Comparison of ENCODE assay signal across 8 cellular contexts in the genomic region with DNA sequence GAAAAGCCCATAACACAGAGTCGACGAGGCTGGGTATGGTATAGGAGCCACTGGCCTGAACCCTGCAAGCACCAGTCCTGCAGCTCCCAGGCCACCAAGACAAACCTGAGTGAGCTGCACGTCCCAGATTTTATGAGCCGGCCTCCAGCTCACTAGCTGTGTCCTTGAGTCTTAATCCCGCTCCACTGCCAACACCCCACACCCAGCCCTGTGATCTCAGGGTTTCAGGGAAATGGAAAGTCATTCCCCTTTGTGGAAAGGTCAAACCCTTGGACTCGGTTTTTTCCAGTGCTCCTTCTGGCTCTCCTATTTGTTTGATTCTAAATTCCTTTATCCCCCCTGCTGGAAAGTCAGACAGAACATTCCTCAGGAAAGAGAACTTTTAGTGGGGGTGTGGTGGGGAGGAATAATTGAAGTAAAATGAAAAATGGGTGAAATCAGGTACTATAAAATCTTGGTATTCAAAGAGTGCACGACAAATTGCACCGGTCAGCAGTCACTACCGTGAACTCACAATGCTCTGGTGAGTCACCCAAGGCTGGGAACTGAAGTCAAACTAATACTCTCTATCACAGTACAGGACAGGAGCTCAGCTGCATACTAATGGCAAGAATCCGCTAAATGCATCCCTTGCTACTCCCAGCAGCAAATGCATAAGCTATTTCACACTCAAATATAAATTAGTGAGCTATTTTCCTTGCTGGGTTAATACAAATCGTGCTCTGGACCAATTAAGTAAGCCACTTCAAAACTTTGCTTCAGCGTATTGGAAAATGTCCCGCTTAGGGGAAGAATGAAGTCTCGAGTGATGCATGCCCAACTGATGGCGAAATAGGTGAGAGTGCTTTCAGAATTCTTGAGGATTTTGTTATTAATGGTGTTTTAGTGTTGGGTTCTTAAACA. TPM values are rescaled to one million over a fixed set of nuclear protein-coding genes. Genes with fewer than 3 reads are reported as not detected.
DNase-seq lines count a peak whose midpoint lies in the region; ATAC-seq, FAIRE-seq and TF ChIP-seq lines count a peak whose summit lies in the region.

No MANE protein-coding gene starts in this region.

- POLR2A ChIA-PET in H1 (lab: Charles Lee; ENCODE audit: partially characterized antibody) = interaction anchor here (3.0 kb wide), 1 partner anchor 10 kb away, joined by 11 read pairs; a partner anchor contains a TSS
- POLR2A ChIA-PET in naive thymus-derived CD4-positive, alpha-beta T cell (lab: Charles Lee) = interaction anchor here (0.5 to 1.1 kb wide), 2 partner anchors 25 to 1322 kb away, joined by 3 read pairs; no protein-coding TSS in a partner anchor
- POLR2A ChIA-PET in activated CD8-positive, alpha-beta T cell treated with anti-CD3 and anti-CD28 coated beads for 36 hours (lab: Charles Lee) = interaction anchor here (1.8 kb wide), 1 partner anchor 10 kb away, joined by 6 read pairs; no protein-coding TSS in a partner anchor

- FAIRE-seq in H1 (lab: Jason Lieb, UNC) = no peak

- H3K27ac ChIP-seq in H1 (ENCODE audit: low read depth, low read length) = no peak overlapping the region
- H3K27ac ChIP-seq in naive thymus-derived CD4-positive, alpha-beta T cell (ENCODE audit: low read depth, low read length) = no peak overlapping the region

- no peak overlapping the region for H2AFZ ChIP-seq in H1 (ENCODE audit: low read length)

- H3K23ac ChIP-seq in H1 (ENCODE audit: insufficient read length) = no peak overlapping the region

- no peak overlapping the region for H2BK5ac ChIP-seq in H1 (ENCODE audit: low read depth, low read length)

- H3K23me2 ChIP-seq in H1 (ENCODE audit: low read depth, low read length) = no peaks in the 10 kb centered on the region

- TF ChIP-seq EP300 in H1 (IDR thresholded peaks at IDR 0.05; ENCODE audit: borderline replicate concordance in 1 of 2, low read depth in 2 of 2, low read length in 2 of 2) = no peak

- H3K4me2 ChIP-seq in H1 (ENCODE audit: insufficient read depth in 1 of 2, low read depth in 2 of 2, low read length in 2 of 2) = no peak overlapping the region

- H3K36me3 Mint-ChIP-seq in naive thymus-derived CD4-positive, alpha-beta T cell = peaks cover 0 to 10% (median 5%) of the 10 kb centered on the region in 5 donors
- peaks cover 3% of the 10 kb centered on the region for H3K36me3 Mint-ChIP-seq in activated CD8-positive, alpha-beta T cell treated with anti-CD3 and anti-CD28 coated beads for 36 hours (ENCODE audit: low read depth)

- no peak for TF ChIP-seq CTCF in H1 (IDR thresholded peaks at IDR 0.05; ENCODE audit: control extremely low read depth in 1 of 3, insufficient read depth in 1 of 3, low read depth in 1 of 3, low read length in 3 of 3)
- TF ChIP-seq CTCF in activated CD8-positive, alpha-beta T cell treated with anti-CD3 and anti-CD28 coated beads for 36 hours (IDR thresholded peaks at IDR 0.05) = no peak

- H3K4me3 ChIP-seq in H1 (ENCODE audit: extremely low read depth in 1 of 4, insufficient read depth in 2 of 4, low read depth in 3 of 4, low read length in 4 of 4) = no peak overlapping the region
- H3K4me3 ChIP-seq in naive thymus-derived CD4-positive, alpha-beta T cell (ENCODE audit: low read length) = no peak overlapping the region

- 86% methylated on average over 15 of the region's 15 CpGs; no CpG with 5 or more reads in 1 of the 2 experiments for WGBS in H1 (ENCODE audit: extremely low coverage in 1 of 2, insufficient coverage in 1 of 2, insufficient read length in 1 of 2, insufficient replicate concordance in 2 of 2, low coverage in 1 of 2, low lambda C conversion rate in 2 of 2, missing lambda C conversion rate in 1 of 2), 2 experiments

- H3K4ac ChIP-seq in H1 (replicated peaks; ENCODE audit: insufficient read length, low read depth, low read length) = no peak overlapping the region

- H2BK12ac ChIP-seq in H1 (ENCODE audit: low read depth, low read length) = peak overlapping the region; percentile 50; the same call in 1 of the 2 replicates

- CTCF ChIA-PET in H1 (lab: Charles Lee; ENCODE audit: partially characterized antibody) = interaction anchor here (1.2 to 2.1 kb wide), 2 partner anchors 67 to 96 kb away, joined by 3 to 8 read pairs; no protein-coding TSS in a partner anchor
- CTCF ChIA-PET in naive thymus-derived CD4-positive, alpha-beta T cell (lab: Charles Lee) = no interaction called here
- CTCF ChIA-PET in activated CD8-positive, alpha-beta T cell treated with anti-CD3 and anti-CD28 coated beads for 36 hours (lab: Charles Lee) = interaction anchor here (1.0 kb wide), 1 partner anchor 31 kb away, joined by 3 read pairs; no protein-coding TSS in a partner anchor

- H3K27me3 ChIP-seq in H1 (replicated peaks in 1 of 4; ENCODE audit: control insufficient read depth in 3 of 4, extremely low read depth in 1 of 4, insufficient read depth in 3 of 4, low read length in 3 of 4) = no peaks in the 10 kb centered on the region; a peak in 1 of 7 replicates
- no peaks in the 10 kb centered on the region for H3K27me3 ChIP-seq in naive thymus-derived CD4-positive, alpha-beta T cell (ENCODE audit: control insufficient read depth in 2 of 2, insufficient read depth in 2 of 2, low read length in 2 of 2)

- H2BK120ac ChIP-seq in H1 (replicated peaks; ENCODE audit: low read depth, low read length) = no peak overlapping the region

- peaks cover 0 to under 1% (median 0%) of the 10 kb centered on the region in 5 donors for H3K27me3 Mint-ChIP-seq in naive thymus-derived CD4-positive, alpha-beta T cell
- H3K27me3 Mint-ChIP-seq in activated CD8-positive, alpha-beta T cell treated with anti-CD3 and anti-CD28 coated beads for 36 hours = no peaks in the 10 kb centered on the region

- no peak overlapping the region for H4K5ac ChIP-seq in H1 (ENCODE audit: insufficient read length, low read depth, low read length)

- H3K14ac ChIP-seq in H1 (ENCODE audit: insufficient read length) = no peak overlapping the region

- peaks cover 15 to 68% (median 59%) of the 10 kb centered on the region in 7 donors for H3K4me1 Mint-ChIP-seq in naive thymus-derived CD4-positive, alpha-beta T cell
- H3K4me1 Mint-ChIP-seq in activated CD8-positive, alpha-beta T cell treated with anti-CD3 and anti-CD28 coated beads for 36 hours (ENCODE audit: low read depth) = peaks cover 35% of the 10 kb centered on the region

- no peaks in the 10 kb centered on the region for H3K36me3 ChIP-seq in H1 (ENCODE audit: control insufficient read depth in 2 of 4, insufficient read depth in 4 of 4, low read length in 3 of 4)
- H3K36me3 ChIP-seq in naive thymus-derived CD4-positive, alpha-beta T cell (ENCODE audit: control insufficient read depth in 2 of 3, insufficient read depth in 3 of 3, low read length in 3 of 3) = peaks cover 0 to 6% (median 0%) of the 10 kb centered on the region in 3 experiments

- no peak for TF ChIP-seq RAD21 in H1 (IDR thresholded peaks at IDR 0.05 in 1 of 2, conservative IDR thresholded peaks at IDR 0.05 in 1 of 2; ENCODE audit: low read depth in 2 of 2, low read length in 2 of 2)

- H2BK20ac ChIP-seq in H1 (ENCODE audit: low read length) = 0 out of 2 replicates have a peak overlapping the region, but pooled peaks have one; percentile 48

- H3K18ac ChIP-seq in H1 (ENCODE audit: extremely low read depth, low read length) = no peak overlapping the region

- H3K27ac Mint-ChIP-seq in naive thymus-derived CD4-positive, alpha-beta T cell = peak overlapping the region in 5 of 9 donors; percentile 41 to 78 (median 55)
- no peak overlapping the region for H3K27ac Mint-ChIP-seq in activated CD8-positive, alpha-beta T cell treated with anti-CD3 and anti-CD28 coated beads for 36 hours

- H3K79me1 ChIP-seq in H1 (ENCODE audit: low read depth, low read length) = no peaks in the 10 kb centered on the region

- no peak overlapping the region for H4K8ac ChIP-seq in H1 (ENCODE audit: extremely low read depth, insufficient read depth, low read length)

- no peaks in the 10 kb centered on the region for H3K79me2 ChIP-seq in H1 (ENCODE audit: control insufficient read depth in 1 of 2, insufficient read depth in 2 of 2, low read length in 2 of 2)

- DNase-seq in AG08395 (ENCODE audit: low spot score) = peak; percentile 60
- DNase-seq in NCI-H2227 treated with DMSO at 0.1 percent for 48 hours (lab: John Stamatoyannopoulos, UW) = peak; percentile 15
- no peak for DNase-seq in H1 (ENCODE audit: low read depth in 1 of 2, low spot score in 2 of 2)
- no peak for DNase-seq in naive thymus-derived CD4-positive, alpha-beta T cell
- DNase-seq in AML-193 (lab: John Stamatoyannopoulos, UW) = no peak
- DNase-seq in activated CD8-positive, alpha-beta T cell treated with anti-CD3 and anti-CD28 coated beads for 36 hours = no peak
- no peak for DNase-seq in NCI-H146 (lab: John Stamatoyannopoulos, UW)
- no peak for DNase-seq in cerebellum (ENCODE audit: low spot score)

- H2AK5ac ChIP-seq in H1 (ENCODE audit: low read depth, low read length) = no peak overlapping the region

- intact Hi-C loops in naive thymus-derived CD4-positive, alpha-beta T cell (cut with micrococcal nuclease) = no loop called here
- intact Hi-C loops in activated CD8-positive, alpha-beta T cell treated with anti-CD3 and anti-CD28 coated beads for 36 hours (cut with micrococcal nuclease) = no loop called here

- no peak for TF ChIP-seq POLR2A in H1 (IDR thresholded peaks at IDR 0.05; ENCODE audit: control extremely low read depth in 1 of 2, low read depth in 2 of 2, low read length in 2 of 2)

- H3K9me3 Mint-ChIP-seq in naive thymus-derived CD4-positive, alpha-beta T cell = peaks cover 0 to 1% (median 0%) of the 10 kb centered on the region in 11 donors
- H3K9me3 Mint-ChIP-seq in activated CD8-positive, alpha-beta T cell treated with anti-CD3 and anti-CD28 coated beads for 36 hours = no peaks in the 10 kb centered on the region

- no peaks in the 10 kb centered on the region for H3K9me3 ChIP-seq in H1 (ENCODE audit: insufficient read depth in 2 of 2, low read depth in 1 of 2, low read length in 1 of 2)
- no peaks in the 10 kb centered on the region for H3K9me3 ChIP-seq in naive thymus-derived CD4-positive, alpha-beta T cell (ENCODE audit: control insufficient read depth in 2 of 3, low read length in 3 of 3)

- H3K4me1 ChIP-seq in H1 (replicated peaks in 1 of 4; ENCODE audit: control insufficient read depth in 3 of 4, insufficient read depth in 4 of 4, low read length in 3 of 4) = peaks cover 1 to 6% (median 4%) of the 10 kb centered on the region in 4 experiments; a peak in 4 of 7 replicates
- peaks cover 0 to 18% of the 10 kb centered on the region in 2 donors for H3K4me1 ChIP-seq in naive thymus-derived CD4-positive, alpha-beta T cell (ENCODE audit: control insufficient read depth in 2 of 2, insufficient read depth in 2 of 2, low read length in 2 of 2)

- no peak overlapping the region for H3K4me3 Mint-ChIP-seq in naive thymus-derived CD4-positive, alpha-beta T cell
- no peak overlapping the region for H3K4me3 Mint-ChIP-seq in activated CD8-positive, alpha-beta T cell treated with anti-CD3 and anti-CD28 coated beads for 36 hours

- H4K91ac ChIP-seq in H1 (replicated peaks; ENCODE audit: insufficient read length, low read length) = no peak overlapping the region

- no peak overlapping the region for H3K56ac ChIP-seq in H1 (replicated peaks; ENCODE audit: insufficient read length, low read depth, low read length)

- H2BK15ac ChIP-seq in H1 (ENCODE audit: low read length) = no peak overlapping the region

- no peak overlapping the region for H3K9ac ChIP-seq in H1 (replicated peaks in 1 of 4; ENCODE audit: extremely low read depth in 1 of 4, low read depth in 3 of 4, low read length in 3 of 4)

- ATAC-seq in naive thymus-derived CD4-positive, alpha-beta T cell = no peak
- ATAC-seq in activated CD8-positive, alpha-beta T cell treated with anti-CD3 and anti-CD28 coated beads for 36 hours = no peak

- no peaks in the 10 kb centered on the region for H4K20me1 ChIP-seq in H1 (replicated peaks in 1 of 2; ENCODE audit: control insufficient read depth in 1 of 2, insufficient read depth in 2 of 2, low read length in 2 of 2)

RNA-seq across cellular contexts. Expression of a gene that starts 9.0 kb away (rescaled TPM):
- total RNA-seq in H1 (2021; fragmentation: NEBNext Ultra II Directional; extraction: Animal tissue kit (Norgen Biotek cat#: 25700)) = 2.3 and 3.4 TPM in 2 replicates
- 0.59 and 0.97 TPM in 2 replicates for polyA plus RNA-seq in H1 (2011; rRNA removed)
- 0.90 TPM for polyA plus RNA-seq in H1 (2011; cell fraction: cytosol; rRNA removed)
- polyA plus RNA-seq in H1 (2011; cell fraction: nucleus; rRNA removed) = 3.2 TPM
- 1.2 to 1.9 TPM (median 1.6 TPM) in 4 replicates for polyA plus RNA-seq in H1 (2012, experiment 1 of 2)
- 0.87 TPM for polyA plus RNA-seq in H1 (2012, experiment 2 of 2)
- 1.4 TPM for polyA plus RNA-seq in H1 (2013, experiment 1 of 2)
- 1.7 TPM for polyA plus RNA-seq in H1 (2013, experiment 2 of 2)
- 1.0 and 1.1 TPM in 2 replicates for polyA minus RNA-seq in H1 (2011; rRNA and poly(A)+ RNA removed)
- 2.3 TPM for polyA minus RNA-seq in H1 (2011; cell fraction: cytosol; rRNA and poly(A)+ RNA removed)
- 1.8 TPM for polyA minus RNA-seq in H1 (2011; cell fraction: nucleus; rRNA and poly(A)+ RNA removed)
- total RNA-seq in naive thymus-derived CD4-positive, alpha-beta T cell = 10 to 100 TPM; 22.2 to 65.3 (median 56.6) TPM
- 1 to 10 TPM; 2.9 to 9.2 TPM for polyA plus RNA-seq in naive thymus-derived CD4-positive, alpha-beta T cell
- total RNA-seq in activated CD8-positive, alpha-beta T cell treated with anti-CD3 and anti-CD28 coated beads for 36 hours = 10 to 100 TPM; 15.3 to 17.9 TPM
- total RNA-seq in cerebellum = 5.5 TPM

Comparison
In these comparisons a context has a peak if more than half of its experiments do, and no peak if none do; other contexts are left out.
1. DNase-seq: peak in AG08395 (single experiment) and NCI-H2227 treated with DMSO at 0.1 percent for 48 hours (single experiment); none in H1 (0 of 2), naive thymus-derived CD4-positive, alpha-beta T cell (0 of 9), AML-193 (0 of 2), activated CD8-positive, alpha-beta T cell treated with anti-CD3 and anti-CD28 coated beads for 36 hours (single experiment), NCI-H146 (single experiment) and cerebellum (single experiment).